Comparison of ENCODE assay signal across 22 cellular contexts in the genomic region with DNA sequence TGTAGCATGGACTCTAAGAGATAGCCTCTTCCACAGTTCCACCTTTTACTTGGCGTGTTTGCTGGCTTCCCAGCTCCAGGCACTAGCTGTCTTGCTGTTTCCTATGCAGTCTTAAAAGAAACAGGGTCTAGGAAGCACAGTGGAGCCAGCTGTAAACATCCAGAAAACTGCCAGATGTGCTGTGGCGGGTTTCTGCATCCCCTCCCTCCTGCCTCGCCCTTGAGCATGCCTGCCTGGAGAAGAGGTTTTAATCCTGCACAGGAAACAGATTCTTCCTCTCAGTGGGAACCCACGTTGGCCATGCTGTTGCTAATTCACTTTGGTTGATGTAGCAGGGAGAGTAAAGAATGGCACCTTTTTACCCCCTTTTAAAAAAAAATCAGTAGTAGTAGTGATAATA.
"Had no signal": no experiment of that assay in that cellular context is flagged by ENCODE, and none has a peak within 500 bp of the region (broad histone marks: within the 10 kb centered on the region; RNA-seq: fewer than 3 reads in every experiment).

No MANE protein-coding gene starts in this region.

- H3K4me1 ChIP-seq: colonic mucosa, suprapubic skin, thyroid gland had no signal

- H3K36me3 Mint-ChIP-seq: naive thymus-derived CD8-positive, alpha-beta T cell; stimulated activated effector memory CD8-positive, alpha-beta T cell treated with anti-CD3 and anti-CD28 coated beads, Interleukin-12 subunit alpha, Interleukin-12 subunit beta, amount 100 ng/mL, for 72 hours; type B pancreatic cell had no signal

- FAIRE-seq: endothelial cell of umbilical vein, islet of Langerhans, urothelium cell line had no signal

- ATAC-seq: mucosa of descending colon; naive thymus-derived CD8-positive, alpha-beta T cell; right cardiac atrium; stimulated activated effector memory CD8-positive, alpha-beta T cell treated with anti-CD3 and anti-CD28 coated beads, Interleukin-12 subunit alpha, Interleukin-12 subunit beta, amount 100 ng/mL, for 72 hours; stimulated activated naive CD8-positive, alpha-beta T cell treated with anti-CD3 and anti-CD28 coated beads, Interleukin-15, Interleukin-2, amounts not matched to agents 100 U/mL and 50 U/mL, for 24 hours had no signal

- DNase-seq: colonic mucosa; dermis blood vessel endothelial cell; foreskin melanocyte; head of caudate nucleus; hippocampal formation; kidney glomerular epithelial cell; mucosa of descending colon; naive thymus-derived CD8-positive, alpha-beta T cell; nucleus accumbens; ovary; right cardiac atrium; stimulated activated CD4-positive, alpha-beta T cell treated with anti-CD3 and anti-CD28 coated beads, Interleukin-4, amount 100 ng/mL, for 1 hour; stimulated activated CD8-positive, alpha-beta memory T cell treated with anti-CD3 and anti-CD28 coated beads, Interleukin-4, amount 100 ng/mL, for 48 hours; stimulated activated naive CD8-positive, alpha-beta T cell treated with anti-CD3 and anti-CD28 coated beads, Interleukin-15, Interleukin-2, amounts not matched to agents 100 U/mL and 50 U/mL, for 24 hours; thyroid gland had no signal

- H3K4me3 ChIP-seq: colonic mucosa, mucosa of descending colon, ovary, suprapubic skin, thyroid gland had no signal

- H3K27ac ChIP-seq: colonic mucosa, ovary, suprapubic skin, thyroid gland had no signal

- H3K4me1 Mint-ChIP-seq: neural crest cell; stimulated activated effector memory CD8-positive, alpha-beta T cell treated with anti-CD3 and anti-CD28 coated beads, Interleukin-12 subunit alpha, Interleukin-12 subunit beta, amount 100 ng/mL, for 72 hours had no signal

- H3K27ac Mint-ChIP-seq: naive thymus-derived CD8-positive, alpha-beta T cell; stimulated activated effector memory CD8-positive, alpha-beta T cell treated with anti-CD3 and anti-CD28 coated beads, Interleukin-12 subunit alpha, Interleukin-12 subunit beta, amount 100 ng/mL, for 72 hours; type B pancreatic cell had no signal

- H3K27me3 ChIP-seq: colonic mucosa, ovary, suprapubic skin, thyroid gland had no signal

- H3K27me3 Mint-ChIP-seq: naive thymus-derived CD8-positive, alpha-beta T cell; type B pancreatic cell had no signal

- H3K4me3 Mint-ChIP-seq: naive thymus-derived CD8-positive, alpha-beta T cell; neural crest cell; stimulated activated effector memory CD8-positive, alpha-beta T cell treated with anti-CD3 and anti-CD28 coated beads, Interleukin-12 subunit alpha, Interleukin-12 subunit beta, amount 100 ng/mL, for 72 hours; type B pancreatic cell had no signal

- H3K9me3 ChIP-seq: colonic mucosa, mucosa of descending colon, ovary, suprapubic skin, thyroid gland had no signal

- H3K9me3 Mint-ChIP-seq: naive thymus-derived CD8-positive, alpha-beta T cell; neural crest cell; stimulated activated effector memory CD8-positive, alpha-beta T cell treated with anti-CD3 and anti-CD28 coated beads, Interleukin-12 subunit alpha, Interleukin-12 subunit beta, amount 100 ng/mL, for 72 hours; type B pancreatic cell had no signal

- H3K36me3 ChIP-seq: colonic mucosa, ovary, suprapubic skin, thyroid gland had no signal
